Comparison of ENCODE assay signal across 8 cellular contexts in genomic region chr7:44087914-44088838, GRCh38. TPM values are rescaled to one million over a fixed set of nuclear protein-coding genes. Genes with fewer than 3 reads are reported as not detected.
DNase-seq lines count a peak whose midpoint lies in the region; ATAC-seq and TF ChIP-seq lines count a peak whose summit lies in the region.
"Had no signal": no experiment of that assay in that cellular context is flagged by ENCODE, and none has a peak within 500 bp of the region (broad histone marks: within the 10 kb centered on the region; RNA-seq: fewer than 3 reads in every experiment).

No MANE protein-coding gene starts in this region.

- DNase-seq in RPMI7951 (ENCODE audit: low read depth) (peak; percentile 100), foreskin keratinocyte (peak in 1 of 2 donors; percentile 70), stomach (no peak), NCI-H128 (lab: John Stamatoyannopoulos, UW; ENCODE audit: unreplicated experiment) (no peak), NCI-H524 (lab: John Stamatoyannopoulos, UW) (no peak)
- DNase-seq: activated gamma-delta T cell treated with Interleukin-2 at 50 U/mL for 16 hours; stimulated activated CD4-positive, alpha-beta T cell treated with anti-CD3 and anti-CD28 coated beads, Interleukin-1b, Interleukin-23, amount 100 ng/mL, for 48 hours had no signal

- TF ChIP-seq POLR2A in stomach (IDR thresholded peaks at IDR 0.05) = no peak

- H3K27ac ChIP-seq in foreskin keratinocyte (peak overlapping the region; percentile 1), stomach (peak overlapping the region; percentile 24 to 85 (median 83))

- TF ChIP-seq CTCF in foreskin keratinocyte (conservative IDR thresholded peaks at IDR 0.05) (no peak), stomach (IDR thresholded peaks at IDR 0.05) (no peak)

- intact Hi-C loops in stomach (cut with DNase I; ENCODE audit: low total_unique reads) = no loop called here

- no peaks in the 10 kb centered on the region for H3K9me3 ChIP-seq in stomach

- peaks cover 13% of the 10 kb centered on the region for H3K4me1 ChIP-seq in foreskin keratinocyte
- H3K4me1 ChIP-seq in stomach = peaks cover 0 to 33% (median 17%) of the 10 kb centered on the region in 4 donors

- H3K4me3 ChIP-seq in stomach = no peak overlapping the region

- H3K36me3 ChIP-seq in stomach = no peaks in the 10 kb centered on the region

- no peaks in the 10 kb centered on the region for H3K27me3 ChIP-seq in foreskin keratinocyte
- no peaks in the 10 kb centered on the region for H3K27me3 ChIP-seq in stomach

- no peak for TF ChIP-seq EP300 in stomach (IDR thresholded peaks at IDR 0.05)

- WGBS in stomach, 5 donors = 40 to 61% (median 56%) methylated on average over 17 to 20 of the region's 20 CpGs

- peak; percentile 26 for ATAC-seq in foreskin keratinocyte
- ATAC-seq in GM21786 (IDR thresholded peaks at IDR 0.05; ENCODE audit: unreplicated experiment) = no peak

RNA-seq across cellular contexts. Expression of gene POLM, which starts 5.8 kb away (rescaled TPM):
- 13.1 and 35.0 TPM in 2 replicates for total RNA-seq in RPMI7951 (2014; rRNA removed; shearing (Covaris generic))
- total RNA-seq in foreskin keratinocyte (11.1 and 11.9 TPM in 2 replicates), stomach (10 to 100 TPM in 4 of 5 donors, 1 to 10 TPM in 1; 4.7 to 94.2 (median 17.8) TPM)
- polyA plus RNA-seq in foreskin keratinocyte (9.6 and 9.8 TPM in 2 replicates), stomach (10 to 100 TPM; 10.2 to 18.6 (median 10.6) TPM)

RNA-seq across cellular contexts. Expression of gene AEBP1, which starts 16.0 kb away (rescaled TPM):
- total RNA-seq in RPMI7951 (2014; rRNA removed; shearing (Covaris generic)) = 73.7 and 79.7 TPM in 2 replicates
- total RNA-seq in foreskin keratinocyte (7.3 and 11.6 TPM in 2 replicates), stomach (100 to 1,000 TPM in 1 of 5 donors, 10 to 100 TPM in 4; 37.3 to 179 (median 58.8) TPM)
- polyA plus RNA-seq in foreskin keratinocyte (7.9 and 15.5 TPM in 2 replicates), stomach (10 to 100 TPM; 14.6 to 36.7 (median 17.7) TPM)

RNA-seq across cellular contexts. Expression of gene PGAM2, which starts 22.8 kb away (rescaled TPM):
- 0.36 and 0.78 TPM in 2 replicates for total RNA-seq in RPMI7951 (2014; rRNA removed; shearing (Covaris generic))
- total RNA-seq in foreskin keratinocyte (0.11 TPM in 1 of 2 replicates, not detected in the other), stomach (under 1 TPM in 1 of 5 donors, not detected in 4; 0.92 TPM)
- polyA plus RNA-seq in foreskin keratinocyte (0.08 TPM in 1 of 2 replicates, not detected in the other), stomach (1 to 10 TPM; 3.1 to 5.8 (median 4.2) TPM)

RNA-seq across cellular contexts. Expression of gene POLD2, which starts 35.2 kb away (rescaled TPM):
- total RNA-seq in RPMI7951 (2014; rRNA removed; shearing (Covaris generic)) = 193 and 210 TPM in 2 replicates
- 183 and 206 TPM in 2 replicates for total RNA-seq in foreskin keratinocyte
- 235 and 262 TPM in 2 replicates for polyA plus RNA-seq in foreskin keratinocyte
- total RNA-seq in stomach = 10 to 100 TPM; 19.8 to 91.2 (median 34.3) TPM
- polyA plus RNA-seq in stomach = 10 to 100 TPM; 77.2 to 85.4 (median 79.6) TPM

RNA-seq across cellular contexts. Expression of gene DBNL, which starts 43.7 kb away (rescaled TPM):
- 123 and 148 TPM in 2 replicates for total RNA-seq in RPMI7951 (2014; rRNA removed; shearing (Covaris generic))
- total RNA-seq in foreskin keratinocyte (140 and 145 TPM in 2 replicates), stomach (100 to 1,000 TPM in 2 of 5 donors, 10 to 100 TPM in 3; 27.4 to 154 (median 77.8) TPM)
- polyA plus RNA-seq in foreskin keratinocyte (143 and 150 TPM in 2 replicates), stomach (10 to 100 TPM; 75.9 to 98.7 (median 78.1) TPM)
